Comparison of ENCODE assay signal across 9 cellular contexts in the genomic region with DNA sequence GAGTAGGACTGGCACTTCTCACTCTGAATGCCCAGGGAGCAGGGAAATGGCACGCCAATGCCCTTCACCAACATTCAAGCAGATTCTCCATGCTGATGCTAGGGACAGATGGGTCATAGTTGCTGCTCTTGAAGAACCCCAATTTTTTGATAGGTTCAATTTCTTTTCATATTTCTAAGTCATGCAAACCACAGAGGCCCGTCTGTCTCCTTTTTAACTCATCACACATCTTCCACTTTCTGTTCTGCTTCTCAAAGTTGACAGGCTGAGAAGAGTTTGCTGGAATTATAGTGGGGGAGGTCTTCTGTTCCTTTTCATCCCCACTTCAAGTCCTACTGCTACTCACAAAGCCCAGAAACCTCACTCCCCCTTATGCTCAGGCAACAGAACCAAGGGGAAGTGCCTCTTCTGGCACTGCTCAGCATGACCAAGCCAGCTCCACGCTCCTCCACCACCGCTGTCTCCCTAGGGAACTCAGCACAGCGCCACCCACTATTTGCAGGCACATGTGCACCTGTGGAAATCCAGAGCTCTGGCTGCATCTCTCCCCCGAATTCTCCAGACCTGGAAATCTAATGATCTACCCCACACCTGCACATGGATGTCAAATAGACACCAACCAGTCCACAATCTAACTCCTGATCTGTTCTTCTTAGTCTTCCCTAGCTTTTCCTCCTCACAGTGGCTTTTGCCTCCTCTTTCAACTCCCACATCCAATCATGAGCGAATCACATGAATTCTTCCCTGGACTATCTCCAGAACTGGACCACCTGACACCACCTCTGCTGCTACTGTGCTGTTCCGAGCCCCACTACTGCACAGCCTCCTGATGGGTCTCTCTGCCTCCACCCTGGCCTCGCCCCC. TPM values are rescaled to one million over a fixed set of nuclear protein-coding genes. Genes with fewer than 3 reads are reported as not detected.
DNase-seq lines count a peak whose midpoint lies in the region; ATAC-seq and TF ChIP-seq lines count a peak whose summit lies in the region.
"Had no signal": no experiment of that assay in that cellular context is flagged by ENCODE, and none has a peak within 500 bp of the region (broad histone marks: within the 10 kb centered on the region; RNA-seq: fewer than 3 reads in every experiment).

No MANE protein-coding gene starts in this region.

- no peaks in the 10 kb centered on the region for H3K9me3 ChIP-seq in mucosa of descending colon

- no peaks in the 10 kb centered on the region for H3K27me3 Mint-ChIP-seq in naive B cell

- peak overlapping the region; percentile 63 to 96 (median 83) for H3K27ac Mint-ChIP-seq in naive B cell

- intact Hi-C loops in left ventricle myocardium superior (cut with micrococcal nuclease) (no loop called here), mucosa of descending colon (cut with DNase I, micrococcal nuclease) (no loop called here)

- DNase-seq in naive B cell (no peak), NCI-H187 treated with DMSO at 0.1 percent for 48 hours (lab: John Stamatoyannopoulos, UW) (no peak), left ventricle myocardium superior (no peak), mucosa of descending colon (no peak)
- DNase-seq: NCI-H1694 treated with DMSO at 0.1 percent for 48 hours; stimulated activated CD4-positive, alpha-beta T cell treated with anti-CD3 and anti-CD28 coated beads, Interleukin-15, amount 100 ng/mL, for 24 hours had no signal

- ATAC-seq in GM18511 (IDR thresholded peaks at IDR 0.05; ENCODE audit: unreplicated experiment) (peak; percentile 72), GM21390 (IDR thresholded peaks at IDR 0.05; ENCODE audit: unreplicated experiment) (peak; percentile 59), HG03565 (IDR thresholded peaks at IDR 0.05; ENCODE audit: unreplicated experiment) (peak; percentile 38), naive B cell (ENCODE audit: low read depth in 2 of 2) (peak; percentile 91 to 95), left ventricle myocardium superior (no peak), mucosa of descending colon (no peak)

- peaks cover 0 to 1% (median 0%) of the 10 kb centered on the region in 7 donors for H3K9me3 Mint-ChIP-seq in naive B cell

- H3K36me3 Mint-ChIP-seq in naive B cell = peaks cover 32 to 55% of the 10 kb centered on the region in 2 donors

- H3K4me3 ChIP-seq in mucosa of descending colon = no peak overlapping the region

- H3K36me3 ChIP-seq in mucosa of descending colon (ENCODE audit: low read depth) = peaks cover 6% of the 10 kb centered on the region

- peak overlapping the region; percentile 30 to 84 (median 64) for H3K4me3 Mint-ChIP-seq in naive B cell

- H3K4me1 Mint-ChIP-seq in naive B cell = peaks cover 50 to 79% (median 63%) of the 10 kb centered on the region in 3 donors

- H3K4me1 ChIP-seq in mucosa of descending colon (ENCODE audit: low read depth) = peaks cover 10% of the 10 kb centered on the region

- no peak for TF ChIP-seq CTCF in mucosa of descending colon (IDR thresholded peaks at IDR 0.05)

RNA-seq across cellular contexts. Expression of gene ZBTB24, which starts 10.7 kb away (rescaled TPM):
- polyA plus RNA-seq in naive B cell (ENCODE audit: low read depth in 6 of 6) = 10 to 100 TPM; 12.0 to 18.5 (median 16.3) TPM
- 3.4 TPM for total RNA-seq in left ventricle myocardium superior
- total RNA-seq in mucosa of descending colon = 1 to 10 TPM; 6.5 to 7.7 (median 6.9) TPM

RNA-seq across cellular contexts. Expression of gene MICAL1, which starts 16.8 kb away (rescaled TPM):
- polyA plus RNA-seq in naive B cell (ENCODE audit: low read depth in 6 of 6) = 10 to 100 TPM in 5 of 6 donors, 1 to 10 TPM in 1; 8.4 to 26.7 (median 16.1) TPM
- 7.5 TPM for total RNA-seq in left ventricle myocardium superior
- 10 to 100 TPM; 43.1 to 72.9 (median 57.8) TPM for total RNA-seq in mucosa of descending colon

RNA-seq across cellular contexts. Expression of gene SMPD2, which starts 31.8 kb away (rescaled TPM):
- polyA plus RNA-seq in naive B cell (ENCODE audit: low read depth in 6 of 6) = 10 to 100 TPM; 24.1 to 45.5 (median 33.5) TPM
- 5.7 TPM for total RNA-seq in left ventricle myocardium superior
- total RNA-seq in mucosa of descending colon = 10 to 100 TPM; 13.4 to 24.8 (median 22.7) TPM

RNA-seq across cellular contexts. Expression of gene PPIL6, which starts 31.9 kb away (rescaled TPM):
- 1 to 10 TPM; 1.1 to 3.9 (median 2.4) TPM for polyA plus RNA-seq in naive B cell (ENCODE audit: low read depth in 6 of 6)
- total RNA-seq in left ventricle myocardium superior (2.5 TPM), mucosa of descending colon (1 to 10 TPM in 2 of 3 donors, under 1 TPM in 1; 0.67 to 5.5 (median 2.9) TPM)

Comparison
In these comparisons a context has a peak if more than half of its experiments do, and no peak if none do; other contexts are left out.
1. ATAC-seq: peak in GM18511 (single experiment), GM21390 (single experiment), HG03565 (single experiment) and naive B cell (2 of 2); none in left ventricle myocardium superior (single experiment) and mucosa of descending colon (single experiment).